19 cellular contexts compared by ENCODE assay signal in genomic region chr5:61257421-61257820, GRCh38.
DNase-seq lines count a peak whose midpoint lies in the region; ATAC-seq, FAIRE-seq and TF ChIP-seq lines count a peak whose summit lies in the region.
"Had no signal": no experiment of that assay in that cellular context is flagged by ENCODE, and none has a peak within 500 bp of the region (broad histone marks: within the 10 kb centered on the region; RNA-seq: fewer than 3 reads in every experiment).

No MANE protein-coding gene starts in this region.

- H3K27ac Mint-ChIP-seq in astrocyte (ENCODE audit: unreplicated experiment) (no peak overlapping the region), progenitor cell of endocrine pancreas (no peak overlapping the region)
- no peak overlapping the region for H3K27ac Mint-ChIP-seq in naive thymus-derived CD4-positive, alpha-beta T cell
- H3K27ac Mint-ChIP-seq: CD4-positive, alpha-beta memory T cell; GM23338; H9; HFFc6 had no signal

- H3K4me3 ChIP-seq in PC-3 (ENCODE audit: low read length) (no peak overlapping the region), astrocyte (ENCODE audit: insufficient read depth, low read depth, low read length) (no peak overlapping the region)
- H3K4me3 ChIP-seq in naive thymus-derived CD4-positive, alpha-beta T cell (ENCODE audit: low read length): no peak overlapping the region
- H3K4me3 ChIP-seq: GM23338 had no signal

- CTCF ChIA-PET in PC-3 (lab: Charles Lee): no interaction called here
- CTCF ChIA-PET in naive thymus-derived CD4-positive, alpha-beta T cell (lab: Charles Lee): no interaction called here

- TF ChIP-seq CTCF in PC-3 (conservative IDR thresholded peaks at IDR 0.05; ENCODE audit: low read depth, low read length) (no peak), astrocyte (IDR thresholded peaks at IDR 0.05; ENCODE audit: insufficient read depth, low read depth, low read length) (no peak), progenitor cell of endocrine pancreas (IDR thresholded peaks at IDR 0.05; ENCODE audit: unreplicated experiment) (no peak)

- no peaks in the 10 kb centered on the region for H3K27me3 ChIP-seq in PC-3 (ENCODE audit: low read length)
- H3K27me3 ChIP-seq in astrocyte (ENCODE audit: insufficient read depth, low read length): no peaks in the 10 kb centered on the region
- no peaks in the 10 kb centered on the region for H3K27me3 ChIP-seq in naive thymus-derived CD4-positive, alpha-beta T cell (ENCODE audit: control insufficient read depth in 2 of 2, insufficient read depth in 2 of 2, low read length in 2 of 2)

- FAIRE-seq in astrocyte (lab: Jason Lieb, UNC) (no peak), islet of Langerhans (lab: Jason Lieb, UNC) (peak; percentile 66)
- FAIRE-seq: GM12891, GM18507 had no signal

- H3K9ac ChIP-seq in PC-3 (ENCODE audit: low read length): no peak overlapping the region
- H3K9ac ChIP-seq in astrocyte (ENCODE audit: low read length): no peak overlapping the region

- H3K27ac ChIP-seq in PC-3 (ENCODE audit: low read length) (no peak overlapping the region), astrocyte (ENCODE audit: low read depth, low read length) (no peak overlapping the region)
- no peak overlapping the region for H3K27ac ChIP-seq in naive thymus-derived CD4-positive, alpha-beta T cell (ENCODE audit: low read depth, low read length)

- BruUV-seq in PC-3 (replicated peaks; lab: Mats Ljungman, UMichigan): no TSS peak

- H3K4me1 Mint-ChIP-seq in astrocyte (ENCODE audit: low read depth, unreplicated experiment) (no peaks in the 10 kb centered on the region), progenitor cell of endocrine pancreas (ENCODE audit: low read depth) (peaks cover 28% of the 10 kb centered on the region)
- H3K4me1 Mint-ChIP-seq in naive thymus-derived CD4-positive, alpha-beta T cell: peaks cover 0 to 3% (median 0%) of the 10 kb centered on the region in 7 donors
- H3K4me1 Mint-ChIP-seq: CD4-positive, alpha-beta memory T cell had no signal

- intact Hi-C loops in PC-3 (cut with micrococcal nuclease): no loop called here
- intact Hi-C loops in naive thymus-derived CD4-positive, alpha-beta T cell (cut with micrococcal nuclease): no loop called here

- no peaks in the 10 kb centered on the region for H3K9me3 ChIP-seq in PC-3 (ENCODE audit: low read length)
- H3K9me3 ChIP-seq in astrocyte (ENCODE audit: insufficient read depth, low read depth, low read length): no peaks in the 10 kb centered on the region
- no peaks in the 10 kb centered on the region for H3K9me3 ChIP-seq in naive thymus-derived CD4-positive, alpha-beta T cell (ENCODE audit: control insufficient read depth in 2 of 3, low read length in 3 of 3)

- peak; percentile 11 for DNase-seq in PC-3
- peak; percentile 18 for DNase-seq in astrocyte (ENCODE audit: low read depth)
- peak; percentile 58 for DNase-seq in stromal cell of bone marrow (ENCODE audit: low read depth)
- no peak for DNase-seq in progenitor cell of endocrine pancreas (ENCODE audit: low spot score, unreplicated experiment)
- DNase-seq in naive thymus-derived CD4-positive, alpha-beta T cell: no peak
- no peak for DNase-seq in islet precursor cell
- DNase-seq: C1 segment of cervical spinal cord; Calu3; CD4-positive, alpha-beta memory T cell; COR-L47; DMS53; GF-D8; H9; HFFc6 had no signal

- peaks cover 10% of the 10 kb centered on the region for H3K27me3 Mint-ChIP-seq in astrocyte (ENCODE audit: low read depth, unreplicated experiment)
- H3K27me3 Mint-ChIP-seq in progenitor cell of endocrine pancreas: peaks cover 3% of the 10 kb centered on the region
- H3K27me3 Mint-ChIP-seq in naive thymus-derived CD4-positive, alpha-beta T cell: peaks cover 0 to 14% (median 10%) of the 10 kb centered on the region in 5 donors

- POLR2A ChIA-PET in PC-3 (lab: Charles Lee; ENCODE audit: unreplicated experiment): no interaction called here
- POLR2A ChIA-PET in naive thymus-derived CD4-positive, alpha-beta T cell (lab: Charles Lee): no interaction called here

- H3K9me2 ChIP-seq in PC-3 (replicated peaks; ENCODE audit: low read length): no peaks in the 10 kb centered on the region

- H3K36me3 Mint-ChIP-seq in astrocyte (ENCODE audit: low read depth, unreplicated experiment): no peaks in the 10 kb centered on the region
- no peaks in the 10 kb centered on the region for H3K36me3 Mint-ChIP-seq in progenitor cell of endocrine pancreas (ENCODE audit: insufficient read depth)
- no peaks in the 10 kb centered on the region for H3K36me3 Mint-ChIP-seq in naive thymus-derived CD4-positive, alpha-beta T cell
- H3K36me3 Mint-ChIP-seq: CD4-positive, alpha-beta memory T cell had no signal

- H3K79me2 ChIP-seq in PC-3 (ENCODE audit: low read length): no peaks in the 10 kb centered on the region
- no peaks in the 10 kb centered on the region for H3K79me2 ChIP-seq in astrocyte (ENCODE audit: insufficient read depth, low read length)

- H3K36me3 ChIP-seq in PC-3 (ENCODE audit: low read depth, low read length): no peaks in the 10 kb centered on the region
- H3K36me3 ChIP-seq in astrocyte (ENCODE audit: insufficient read depth, low read length): no peaks in the 10 kb centered on the region
- no peaks in the 10 kb centered on the region for H3K36me3 ChIP-seq in naive thymus-derived CD4-positive, alpha-beta T cell (ENCODE audit: control insufficient read depth in 2 of 3, insufficient read depth in 3 of 3, low read length in 3 of 3)

- H3F3A ChIP-seq in PC-3 (ENCODE audit: low read length, unreplicated experiment): no peaks in the 10 kb centered on the region

- H4K20me1 ChIP-seq in PC-3 (ENCODE audit: low read length) (no peaks in the 10 kb centered on the region), astrocyte (ENCODE audit: insufficient read depth, low read length) (no peaks in the 10 kb centered on the region)

- H3K4me2 ChIP-seq in PC-3 (ENCODE audit: low read length) (no peak overlapping the region), astrocyte (ENCODE audit: low read length) (no peak overlapping the region)
- H3K4me2 ChIP-seq: GM23338 had no signal

- H3K4me3 Mint-ChIP-seq in astrocyte (ENCODE audit: unreplicated experiment) (no peak overlapping the region), progenitor cell of endocrine pancreas (ENCODE audit: low read depth) (no peak overlapping the region)
- H3K4me3 Mint-ChIP-seq in naive thymus-derived CD4-positive, alpha-beta T cell: no peak overlapping the region
- H3K4me3 Mint-ChIP-seq: CD4-positive, alpha-beta memory T cell; GM23338; H9; HFFc6 had no signal

- H3K9me3 Mint-ChIP-seq in astrocyte (ENCODE audit: unreplicated experiment) (peaks cover 3% of the 10 kb centered on the region), progenitor cell of endocrine pancreas (ENCODE audit: low read depth) (no peaks in the 10 kb centered on the region)
- H3K9me3 Mint-ChIP-seq in naive thymus-derived CD4-positive, alpha-beta T cell: peaks cover 0 to 1% (median 0%) of the 10 kb centered on the region in 11 donors
- H3K9me3 Mint-ChIP-seq: GM23338, H9, HFFc6 had no signal

- no peak overlapping the region for H2AFZ ChIP-seq in PC-3 (ENCODE audit: low read length)
- H2AFZ ChIP-seq in astrocyte (ENCODE audit: low read depth, low read length): no peak overlapping the region
- H2AFZ ChIP-seq: GM23338 had no signal

- no peak for ATAC-seq in PC-3
- ATAC-seq in naive thymus-derived CD4-positive, alpha-beta T cell: no peak
- no peak for ATAC-seq in HG02970 (IDR thresholded peaks at IDR 0.05; ENCODE audit: low FRiP score, unreplicated experiment)
- ATAC-seq: GM23338 had no signal

- peaks cover 19% of the 10 kb centered on the region; the same call in 1 of the 2 replicates for H3K4me1 ChIP-seq in PC-3 (ENCODE audit: insufficient read depth, low read length)
- peaks cover 4% of the 10 kb centered on the region for H3K4me1 ChIP-seq in astrocyte (ENCODE audit: insufficient read depth, low read length)
- H3K4me1 ChIP-seq in naive thymus-derived CD4-positive, alpha-beta T cell (ENCODE audit: control insufficient read depth in 2 of 2, insufficient read depth in 2 of 2, low read length in 2 of 2): no peaks in the 10 kb centered on the region

Comparison
In these comparisons a context has a peak if more than half of its experiments do, and no peak if none do; other contexts are left out.
1. DNase-seq: peak in PC-3 (single experiment), astrocyte (single experiment) and stromal cell of bone marrow (single experiment); none in progenitor cell of endocrine pancreas (single experiment), naive thymus-derived CD4-positive, alpha-beta T cell (0 of 9) and islet precursor cell (single experiment).